Comparison of ENCODE assay signal across 14 cellular contexts in the genomic region with DNA sequence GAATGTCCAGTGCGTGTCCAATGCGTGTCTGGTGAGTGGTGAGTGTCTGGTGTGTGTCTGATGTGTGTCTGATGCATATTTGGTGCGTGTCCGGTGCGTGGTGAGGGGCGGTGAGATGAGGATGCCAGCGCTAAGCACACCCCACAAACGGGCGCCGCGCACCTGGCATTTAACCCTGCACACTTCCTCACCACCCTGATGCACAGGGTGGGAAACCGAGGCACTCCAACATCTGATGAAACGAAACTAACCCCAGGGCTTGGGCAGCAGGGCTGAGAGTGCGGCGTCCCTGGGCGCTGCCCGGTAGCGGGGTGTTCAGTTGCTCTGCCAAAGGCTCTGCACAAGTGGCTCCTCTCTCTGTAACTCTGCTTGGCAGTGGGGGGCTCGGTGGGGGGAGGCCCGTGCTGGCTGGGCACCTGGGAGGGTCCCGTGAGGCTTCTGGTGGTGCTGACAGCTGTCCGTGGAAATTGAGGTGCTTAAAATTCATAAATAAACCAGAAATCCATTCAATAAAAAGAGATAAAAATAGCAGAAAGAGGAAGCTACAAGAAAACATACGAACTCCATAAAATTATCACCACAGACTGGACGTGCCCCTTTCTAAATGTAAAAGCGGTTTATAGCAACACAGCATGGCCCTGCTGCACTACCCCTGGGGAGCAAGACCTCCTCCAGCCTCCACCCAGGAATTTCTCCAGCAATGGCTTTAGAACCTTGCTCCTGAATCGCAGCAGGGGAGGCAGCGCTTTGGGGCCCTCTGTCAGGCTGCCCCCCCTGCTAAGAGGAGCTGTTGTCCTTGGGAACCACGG.
A peak's percentile ranks its signal among the peaks of the same experiment; 100 is the strongest.
DNase-seq lines count a peak whose midpoint lies in the region; ATAC-seq, FAIRE-seq and TF ChIP-seq lines count a peak whose summit lies in the region.
"Had no signal": no experiment of that assay in that cellular context is flagged by ENCODE, and none has a peak within 500 bp of the region (broad histone marks: within the 10 kb centered on the region; RNA-seq: fewer than 3 reads in every experiment).

No MANE protein-coding gene starts in this region.

- no peak for ATAC-seq in activated T-cell treated with anti-CD3 and anti-CD28 coated beads, Interleukin-2, amount 50 U/mL, for 72 hours (replicated peaks in 1 of 2)
- ATAC-seq in Panc1, result no peak
- ATAC-seq in HG02840 (IDR thresholded peaks at IDR 0.05; ENCODE audit: low FRiP score, unreplicated experiment), result no peak
- ATAC-seq in GM18873 (IDR thresholded peaks at IDR 0.05; ENCODE audit: low FRiP score, unreplicated experiment), result no peak
- ATAC-seq: sciatic nerve had no signal

- no peaks in the 10 kb centered on the region for H3K9me1 ChIP-seq in endothelial cell of umbilical vein (replicated peaks; ENCODE audit: control insufficient read depth, extremely low read depth, insufficient read depth, low read length)

- H3K36me3 Mint-ChIP-seq in activated T-cell treated with anti-CD3 and anti-CD28 coated beads, Interleukin-2, amount 50 U/mL, for 72 hours (ENCODE audit: insufficient read depth in 2 of 2), result peaks cover 2 to 4% of the 10 kb centered on the region in 2 donors

- H3K4me1 Mint-ChIP-seq in activated T-cell treated with anti-CD3 and anti-CD28 coated beads, Interleukin-2, amount 50 U/mL, for 72 hours (ENCODE audit: low read depth), result peaks cover 34% of the 10 kb centered on the region

- H3K27me3 ChIP-seq in Panc1 (ENCODE audit: control insufficient read depth, insufficient read depth, low read length), result no peaks in the 10 kb centered on the region
- H3K27me3 ChIP-seq in endothelial cell of umbilical vein (ENCODE audit: control insufficient read depth in 2 of 2, insufficient read depth in 2 of 2, low read length in 2 of 2), result no peaks in the 10 kb centered on the region

- H3K4me3 ChIP-seq in Panc1 (ENCODE audit: low read depth in 2 of 2, low read length in 2 of 2) (no peak overlapping the region), endothelial cell of umbilical vein (replicated peaks in 1 of 3; ENCODE audit: insufficient read depth in 1 of 3, low read depth in 1 of 3, low read length in 3 of 3) (no peak overlapping the region)

- H3K27me3 Mint-ChIP-seq in activated T-cell treated with anti-CD3 and anti-CD28 coated beads, Interleukin-2, amount 50 U/mL, for 72 hours (ENCODE audit: low read depth), result no peaks in the 10 kb centered on the region

- dilution Hi-C loops in endothelial cell of umbilical vein (cut with MboI; ENCODE audit: extremely low pct_ligation_motif_present, low sequenced_read_pairs), result loop anchor here (10.0 kb wide), 1 partner anchor 58 kb away; no protein-coding TSS in a partner anchor

- CTCF ChIA-PET in Panc1 (lab: Charles Lee) (no interaction called here), endothelial cell of umbilical vein (lab: Charles Lee) (interaction anchor here (1.2 to 2.3 kb wide), 6 partner anchors 9 to 170 kb away, joined by 4 to 7 read pairs (median 6); no protein-coding TSS in a partner anchor)

- H3K27ac Mint-ChIP-seq in activated T-cell treated with anti-CD3 and anti-CD28 coated beads, Interleukin-2, amount 50 U/mL, for 72 hours, result peak overlapping the region; percentile 48

- TF ChIP-seq CTCF in Panc1 (IDR thresholded peaks at IDR 0.05) (no peak), endothelial cell of umbilical vein (IDR thresholded peaks at IDR 0.05; ENCODE audit: extremely low read depth in 1 of 2, insufficient read depth in 1 of 2, low read depth in 1 of 2, low read length in 2 of 2) (no peak)

- BruUV-seq in Panc1 (replicated peaks; lab: Mats Ljungman, UMichigan) (no TSS peak), endothelial cell of umbilical vein (replicated peaks; lab: Mats Ljungman, UMichigan) (no TSS peak)

- H3K4me1 ChIP-seq in Panc1 (ENCODE audit: control insufficient read depth, insufficient read depth, low read length) (peaks cover 17% of the 10 kb centered on the region), endothelial cell of umbilical vein (ENCODE audit: control insufficient read depth, extremely low read depth, insufficient read depth, low read length) (peaks cover 23% of the 10 kb centered on the region)

- H4K20me1 ChIP-seq in endothelial cell of umbilical vein (replicated peaks; ENCODE audit: control insufficient read depth, extremely low read depth, insufficient read depth, low read length), result no peaks in the 10 kb centered on the region

- H3K27ac ChIP-seq in Panc1 (ENCODE audit: low read length), result peak overlapping the region; percentile 51; the same call in 1 of the 2 replicates
- H3K27ac ChIP-seq in endothelial cell of umbilical vein (ENCODE audit: insufficient read depth, low read depth, low read length), result peak overlapping the region; percentile 39
- peak overlapping the region; percentile 2 for H3K27ac ChIP-seq in substantia nigra (ENCODE audit: low read depth, low read length, poor library complexity, severe bottlenecking)

- H3K79me2 ChIP-seq in endothelial cell of umbilical vein (ENCODE audit: control insufficient read depth, insufficient read depth, low read length), result peaks cover 88% of the 10 kb centered on the region

- DNase-seq in activated T-cell treated with anti-CD3 and anti-CD28 coated beads, Interleukin-2, amount 50 U/mL, for 72 hours, result no peak
- no peak for DNase-seq in activated T-cell treated with anti-CD3 and anti-CD28 coated beads for 4 hours
- DNase-seq in Panc1 (ENCODE audit: low read depth, low spot score), result no peak
- no peak for DNase-seq in endothelial cell of umbilical vein (ENCODE audit: low read depth, low spot score)
- DNase-seq in substantia nigra (lab: John Stamatoyannopoulos, UW), result no peak
- DNase-seq in anterior cingulate cortex (lab: John Stamatoyannopoulos, UW), result no peak
- DNase-seq: cortex of kidney, NCI-H2171, SK-N-SH had no signal

- POLR2A ChIA-PET in Panc1 (lab: Charles Lee) (no interaction called here), endothelial cell of umbilical vein (lab: Charles Lee) (no interaction called here)

- H3K4me2 ChIP-seq in endothelial cell of umbilical vein (ENCODE audit: insufficient read depth, low read length), result no peak overlapping the region
- H3K4me2 ChIP-seq: SK-N-SH had no signal

- H3K9me3 Mint-ChIP-seq in activated T-cell treated with anti-CD3 and anti-CD28 coated beads, Interleukin-2, amount 50 U/mL, for 72 hours, result no peaks in the 10 kb centered on the region

- no peak for TF ChIP-seq POLR2A in endothelial cell of umbilical vein (IDR thresholded peaks at IDR 0.05; ENCODE audit: low read depth, low read length)

- no peak overlapping the region for H2AFZ ChIP-seq in endothelial cell of umbilical vein (ENCODE audit: low read depth, low read length)

- H3K9me3 ChIP-seq in Panc1 (ENCODE audit: control insufficient read depth, insufficient read depth, low read depth, low read length) (no peaks in the 10 kb centered on the region), endothelial cell of umbilical vein (replicated peaks; ENCODE audit: control insufficient read depth, insufficient read depth, low read length) (no peaks in the 10 kb centered on the region)
- H3K9me3 ChIP-seq: SK-N-SH had no signal

- intact Hi-C loops in Panc1 (cut with micrococcal nuclease; ENCODE audit: unreplicated experiment) (no loop called here), endothelial cell of umbilical vein (cut with micrococcal nuclease) (loop anchor here (2.0 kb wide), 1 partner anchor 22 kb away; no protein-coding TSS in a partner anchor)

- H3K4me3 Mint-ChIP-seq in activated T-cell treated with anti-CD3 and anti-CD28 coated beads, Interleukin-2, amount 50 U/mL, for 72 hours, result no peak overlapping the region

- no peak overlapping the region for H3K9ac ChIP-seq in endothelial cell of umbilical vein (replicated peaks; ENCODE audit: extremely low read depth, insufficient read depth, low read length)
- H3K9ac ChIP-seq: SK-N-SH had no signal

- in situ Hi-C loops in Panc1 (cut with HindIII; ENCODE audit: low pct_unique_long_range_greater_than_20kb, low sequenced_read_pairs), result no loop called here

- no peak for FAIRE-seq in endothelial cell of umbilical vein (lab: Jason Lieb, UNC)
- FAIRE-seq: A204.1, H54 had no signal

- no peaks in the 10 kb centered on the region for H3K36me3 ChIP-seq in Panc1 (ENCODE audit: control insufficient read depth, insufficient read depth, low read length)
- peaks cover 2 to 18% of the 10 kb centered on the region in 2 experiments for H3K36me3 ChIP-seq in endothelial cell of umbilical vein (ENCODE audit: control insufficient read depth in 2 of 2, extremely low read depth in 1 of 2, insufficient read depth in 2 of 2, low read length in 2 of 2)

TF ChIP-seq in endothelial cell of umbilical vein, 7 proteins besides CTCF, POLR2A, EP300 and RAD21:
- TF ChIP-seq POLR2AphosphoS5 (IDR thresholded peaks at IDR 0.05; ENCODE audit: insufficient read depth, low read depth, low read length) (no peak), EZH2 (IDR thresholded peaks at IDR 0.05; ENCODE audit: borderline replicate concordance, low read depth, low read length, severe bottlenecking) (no peak), FOS (IDR thresholded peaks at IDR 0.05; ENCODE audit: borderline replicate concordance, insufficient read depth, low read length) (no peak), GATA2 (IDR thresholded peaks at IDR 0.05; ENCODE audit: insufficient read depth, insufficient read length, low read depth, low read length) (no peak), MYC (IDR thresholded peaks at IDR 0.05; ENCODE audit: low read depth, low read length) (no peak), JUN (IDR thresholded peaks at IDR 0.05; ENCODE audit: borderline replicate concordance, insufficient read depth, insufficient read length, low read depth) (no peak)
